In genomic region chr18:8882632-8883408, GRCh38 we compare ENCODE assay signal across 13 cellular contexts.
DNase-seq lines count a peak whose midpoint lies in the region; ATAC-seq and TF ChIP-seq lines count a peak whose summit lies in the region.
"Had no signal": no experiment of that assay in that cellular context is flagged by ENCODE, and none has a peak within 500 bp of the region (broad histone marks: within the 10 kb centered on the region; RNA-seq: fewer than 3 reads in every experiment).

No MANE protein-coding gene starts in this region.

- H3K27me3 ChIP-seq in GM23338 (ENCODE audit: insufficient read depth) (no peaks in the 10 kb centered on the region), Panc1 (ENCODE audit: control insufficient read depth, insufficient read depth, low read length) (no peaks in the 10 kb centered on the region)
- H3K27me3 ChIP-seq: stomach had no signal

- TF ChIP-seq CTCF in C4-2B (conservative IDR thresholded peaks at IDR 0.05) (peak; percentile 74), GM23338 (conservative IDR thresholded peaks at IDR 0.05; ENCODE audit: low read depth in 2 of 2) (peak; percentile 62 to 67), Panc1 (IDR thresholded peaks at IDR 0.05) (peak; percentile 31; the same call in 1 of the 2 replicates), fibroblast of the aortic adventitia (IDR thresholded peaks at IDR 0.05; ENCODE audit: insufficient read depth, low read length) (peak; percentile 11)

- H3K27ac ChIP-seq in C4-2B (no peak overlapping the region), GM23338 (ENCODE audit: low read depth) (no peak overlapping the region), Panc1 (ENCODE audit: low read length) (no peak overlapping the region)
- H3K27ac ChIP-seq: left lung, stomach had no signal

- POLR2A ChIA-PET in Panc1 (lab: Charles Lee): interaction anchor here (0.7 kb wide), 1 partner anchor 98 kb away, joined by 4 read pairs; no protein-coding TSS in a partner anchor

- no peak overlapping the region for H2AFZ ChIP-seq in GM23338

- no peaks in the 10 kb centered on the region for H3K4me1 Mint-ChIP-seq in GM23338
- H3K4me1 Mint-ChIP-seq in activated T-cell treated with anti-CD3 and anti-CD28 coated beads, Interleukin-2, amount 50 U/mL, for 4 hours (ENCODE audit: low read depth): no peaks in the 10 kb centered on the region

- DNase-seq in GM23338 (ENCODE audit: low spot score) (peak; percentile 86), Panc1 (ENCODE audit: low read depth, low spot score) (no peak), fibroblast of the aortic adventitia (ENCODE audit: low read depth) (no peak), Kasumi-1 (lab: John Stamatoyannopoulos, UW) (no peak), pons (ENCODE audit: low spot score) (no peak)
- DNase-seq in activated T-cell treated with anti-CD3 and anti-CD28 coated beads, Interleukin-2, amount 50 U/mL, for 4 hours: no peak
- DNase-seq: central memory CD4-positive, alpha-beta T cell; foreskin fibroblast; left lung; NCI-H1048; stomach had no signal

- no peaks in the 10 kb centered on the region for H3K9me3 ChIP-seq in Panc1 (ENCODE audit: control insufficient read depth, insufficient read depth, low read depth, low read length)

- H3K9me2 ChIP-seq in GM23338 (ENCODE audit: insufficient read depth): no peaks in the 10 kb centered on the region

- no peaks in the 10 kb centered on the region for H3F3A ChIP-seq in GM23338 (replicated peaks; ENCODE audit: low read depth)

- peaks cover 71% of the 10 kb centered on the region for H3K9me3 Mint-ChIP-seq in GM23338
- peaks cover 29% of the 10 kb centered on the region for H3K9me3 Mint-ChIP-seq in activated T-cell treated with anti-CD3 and anti-CD28 coated beads, Interleukin-2, amount 50 U/mL, for 4 hours

- no peak overlapping the region for H3K27ac Mint-ChIP-seq in GM23338

- no peak for ATAC-seq in GM23338
- no peak for ATAC-seq in Panc1
- ATAC-seq in activated T-cell treated with anti-CD3 and anti-CD28 coated beads, Interleukin-2, amount 50 U/mL, for 4 hours: no peak
- no peak for ATAC-seq in GM18868 (IDR thresholded peaks at IDR 0.05; ENCODE audit: unreplicated experiment)
- ATAC-seq: left lung had no signal

- CTCF ChIA-PET in Panc1 (lab: Charles Lee): no interaction called here

- in situ Hi-C loops in Panc1 (cut with HindIII; ENCODE audit: low pct_unique_long_range_greater_than_20kb, low sequenced_read_pairs): no loop called here

- no peaks in the 10 kb centered on the region for H3K79me2 ChIP-seq in GM23338 (replicated peaks; ENCODE audit: insufficient read depth)

- intact Hi-C loops in Panc1 (cut with micrococcal nuclease; ENCODE audit: unreplicated experiment): no loop called here

- H3K36me3 ChIP-seq in GM23338 (ENCODE audit: insufficient read depth) (0 out of 2 replicates have a peak, but pooled peaks cover 3% of the 10 kb centered on the region), Panc1 (ENCODE audit: control insufficient read depth, insufficient read depth, low read length) (no peaks in the 10 kb centered on the region)
- H3K36me3 ChIP-seq: left lung, stomach had no signal

- no peaks in the 10 kb centered on the region for H4K20me1 ChIP-seq in GM23338 (replicated peaks; ENCODE audit: insufficient read depth)

- H3K4me3 Mint-ChIP-seq in GM23338: no peak overlapping the region
- no peak overlapping the region for H3K4me3 Mint-ChIP-seq in activated T-cell treated with anti-CD3 and anti-CD28 coated beads, Interleukin-2, amount 50 U/mL, for 4 hours

- H3K4me3 ChIP-seq in GM23338: no peak overlapping the region
- H3K4me3 ChIP-seq in Panc1 (ENCODE audit: low read depth in 2 of 2, low read length in 2 of 2): no peak overlapping the region
- H3K4me3 ChIP-seq in fibroblast of the aortic adventitia (ENCODE audit: low read depth, low read length): no peak overlapping the region
- H3K4me3 ChIP-seq: left lung, stomach had no signal

- no TSS peak for BruUV-seq in Panc1 (replicated peaks; lab: Mats Ljungman, UMichigan)

- peaks cover 56% of the 10 kb centered on the region for H3K36me3 Mint-ChIP-seq in GM23338 (ENCODE audit: low read depth)
- peaks cover 1% of the 10 kb centered on the region for H3K36me3 Mint-ChIP-seq in activated T-cell treated with anti-CD3 and anti-CD28 coated beads, Interleukin-2, amount 50 U/mL, for 4 hours (ENCODE audit: insufficient read depth)

- H3K4me2 ChIP-seq in GM23338: no peak overlapping the region

- H3K4me1 ChIP-seq in GM23338 (ENCODE audit: insufficient read depth) (no peaks in the 10 kb centered on the region), Panc1 (ENCODE audit: control insufficient read depth, insufficient read depth, low read length) (no peaks in the 10 kb centered on the region)
- H3K4me1 ChIP-seq: left lung, stomach had no signal

- H3K27me3 Mint-ChIP-seq in GM23338 (ENCODE audit: insufficient read depth, low read depth, poor library complexity): peaks cover 13% of the 10 kb centered on the region
- H3K27me3 Mint-ChIP-seq in activated T-cell treated with anti-CD3 and anti-CD28 coated beads, Interleukin-2, amount 50 U/mL, for 4 hours (ENCODE audit: low read depth): peaks cover 6% of the 10 kb centered on the region

TF ChIP-seq in GM23338, 12 proteins besides CTCF, POLR2A, EP300 and RAD21 (continues in another document):
- no peak for TF ChIP-seq EZH2 (IDR thresholded peaks at IDR 0.05; ENCODE audit: low read depth, unreplicated experiment)
- no peak for TF ChIP-seq NANOG (IDR thresholded peaks at IDR 0.05; ENCODE audit: borderline replicate concordance)
- TF ChIP-seq EZH2phosphoT487 (IDR thresholded peaks at IDR 0.05; ENCODE audit: unreplicated experiment): no peak
- TF ChIP-seq CREB1 (CRISPR knock-in tag; IDR thresholded peaks at IDR 0.05; ENCODE audit: low read depth): no peak
- TF ChIP-seq ZNF331 (CRISPR knock-in tag; IDR thresholded peaks at IDR 0.05; ENCODE audit: low read depth): no peak
- no peak for TF ChIP-seq REST (IDR thresholded peaks at IDR 0.05; ENCODE audit: unreplicated experiment)
- no peak for TF ChIP-seq POLR2AphosphoS5 (IDR thresholded peaks at IDR 0.05; ENCODE audit: low read depth)
- TF ChIP-seq ETS1 (IDR thresholded peaks at IDR 0.05): no peak
- no peak for TF ChIP-seq STAT1 (IDR thresholded peaks at IDR 0.05; ENCODE audit: unreplicated experiment)
- TF ChIP-seq ZNF114 (CRISPR knock-in tag; IDR thresholded peaks at IDR 0.05): no peak

Comparison
In these comparisons a context has a peak if more than half of its experiments do, and no peak if none do; other contexts are left out.
1. CTCF ChIP-seq: peak in every context shown above with its lines; median percentile 74 in C4-2B; 64 in GM23338; 31 in Panc1; 11 in fibroblast of the aortic adventitia.